In the genomic region with DNA sequence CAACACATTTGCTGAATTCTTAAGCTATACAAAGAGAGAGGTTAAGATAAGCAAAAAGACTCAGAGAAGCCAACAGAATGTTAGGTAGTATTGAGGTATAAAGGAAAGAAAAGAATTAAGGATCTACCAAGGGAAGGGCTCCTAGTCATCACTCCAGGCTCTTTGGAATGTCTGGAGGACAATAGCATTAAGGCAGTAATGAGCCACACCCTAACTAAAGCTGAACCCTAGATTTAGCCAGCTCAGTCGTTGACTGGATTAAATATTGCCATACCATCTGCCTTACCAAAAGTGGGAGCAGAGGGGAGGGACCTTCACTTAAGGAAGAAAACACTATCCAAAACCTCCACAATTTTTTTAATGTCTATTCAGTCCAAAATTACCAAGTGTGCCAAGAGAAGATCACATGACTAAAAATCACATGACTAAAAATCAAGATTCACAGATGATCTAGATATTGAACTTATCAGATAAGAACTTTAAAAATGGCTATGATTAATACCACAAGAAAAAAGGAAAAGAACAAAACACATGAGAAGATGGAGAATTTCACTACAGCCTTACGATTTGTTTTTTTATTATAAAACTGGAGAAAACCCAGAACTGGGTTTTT, we compare ENCODE assay signal across 23 cellular contexts. TPM values are rescaled to one million over a fixed set of nuclear protein-coding genes. Genes with fewer than 3 reads are reported as not detected.
DNase-seq lines count a peak whose midpoint lies in the region; ATAC-seq, FAIRE-seq and TF ChIP-seq lines count a peak whose summit lies in the region.
"Had no signal": no experiment of that assay in that cellular context is flagged by ENCODE, and none has a peak within 500 bp of the region (broad histone marks: within the 10 kb centered on the region; RNA-seq: fewer than 3 reads in every experiment).

No MANE protein-coding gene starts in this region.

- H3K4me1 ChIP-seq in HAP-1 (peaks cover 8% of the 10 kb centered on the region), small intestine (ENCODE audit: control insufficient read depth in 2 of 2, insufficient read depth in 1 of 2, low read depth in 1 of 2, low read length in 1 of 2) (no peaks in the 10 kb centered on the region)
- H3K4me1 ChIP-seq: neural progenitor cell had no signal

- WGBS in small intestine, 3 donors, result 51 to 73% (median 56%) methylated on average over 2 of the region's 2 CpGs

- no peak overlapping the region for H3K27ac Mint-ChIP-seq in activated T-helper 17 cell treated with anti-CD3 and anti-CD28 coated beads, Interleukin-2, amount 50 U/mL, for 72 hours
- H3K27ac Mint-ChIP-seq: activated CD8-positive, alpha-beta memory T cell treated with anti-CD3 and anti-CD28 coated beads, Interleukin-2, amount 10 ng/mL, durations not matched to agents 7 days and 5 days; activated naive CD4-positive, alpha-beta T cell treated with anti-CD3 and anti-CD28 coated beads, Interleukin-2, amount 10 ng/mL, durations not matched to agents 7 days and 5 days; neural progenitor cell; T-helper 2 cell treated with Interferon-gamma antibody and Interleukin-4, amounts not matched to agents 5 μg/mL and 100 μg/mL, for 36 hours had no signal

- no peak overlapping the region for H3K4me3 Mint-ChIP-seq in activated T-helper 17 cell treated with anti-CD3 and anti-CD28 coated beads, Interleukin-2, amount 50 U/mL, for 72 hours
- H3K4me3 Mint-ChIP-seq: activated CD8-positive, alpha-beta memory T cell treated with anti-CD3 and anti-CD28 coated beads, Interleukin-2, amount 10 ng/mL, durations not matched to agents 7 days and 5 days; activated naive CD4-positive, alpha-beta T cell treated with anti-CD3 and anti-CD28 coated beads, Interleukin-2, amount 10 ng/mL, durations not matched to agents 7 days and 5 days; neural progenitor cell; T-helper 2 cell treated with Interferon-gamma antibody and Interleukin-4, amounts not matched to agents 5 μg/mL and 100 μg/mL, for 36 hours had no signal

- in situ Hi-C loops in HAP-1 (cut with MboI; ENCODE audit: low sequenced_read_pairs), result no loop called here

- H3K36me3 ChIP-seq in HAP-1 (replicated peaks) (no peaks in the 10 kb centered on the region), small intestine (ENCODE audit: control insufficient read depth in 2 of 2, insufficient read depth in 2 of 2, low read length in 2 of 2) (peaks cover 2 to 3% of the 10 kb centered on the region in 2 donors)

- no peaks in the 10 kb centered on the region for H3K9me3 Mint-ChIP-seq in activated T-helper 17 cell treated with anti-CD3 and anti-CD28 coated beads, Interleukin-2, amount 50 U/mL, for 72 hours

- no peaks in the 10 kb centered on the region for H3K27me3 Mint-ChIP-seq in activated T-helper 17 cell treated with anti-CD3 and anti-CD28 coated beads, Interleukin-2, amount 50 U/mL, for 72 hours
- H3K27me3 Mint-ChIP-seq: activated CD8-positive, alpha-beta memory T cell treated with anti-CD3 and anti-CD28 coated beads, Interleukin-2, amount 10 ng/mL, durations not matched to agents 7 days and 5 days; activated naive CD4-positive, alpha-beta T cell treated with anti-CD3 and anti-CD28 coated beads, Interleukin-2, amount 10 ng/mL, durations not matched to agents 7 days and 5 days had no signal

- CTCF ChIA-PET in RWPE1 (lab: Yijun Ruan, JAX), result interaction anchor here (0.7 to 0.9 kb wide), 2 partner anchors 56 to 96 kb away, joined by 3 read pairs; no protein-coding TSS in a partner anchor

- no peak for TF ChIP-seq CTCF in RWPE1 (conservative IDR thresholded peaks at IDR 0.05; ENCODE audit: low read depth)
- TF ChIP-seq CTCF in fibroblast of pulmonary artery (IDR thresholded peaks at IDR 0.05; ENCODE audit: low read length, missing control alignments), result no peak

- H3K4me3 ChIP-seq in HAP-1, result no peak overlapping the region
- no peak overlapping the region for H3K4me3 ChIP-seq in fibroblast of pulmonary artery (replicated peaks; ENCODE audit: low read depth, low read length)
- H3K4me3 ChIP-seq in small intestine (ENCODE audit: low read depth in 1 of 2, low read length in 2 of 2), result no peak overlapping the region
- H3K4me3 ChIP-seq: neural progenitor cell had no signal

- FAIRE-seq in small intestine (lab: Jason Lieb, UNC), result no peak
- FAIRE-seq: A204.1, endometrium had no signal

- H3K27ac ChIP-seq in RWPE1 (no peak overlapping the region; the same call in 1 of the 2 replicates), small intestine (ENCODE audit: low read depth in 1 of 2, low read length in 1 of 2) (no peak overlapping the region)
- H3K27ac ChIP-seq: neural progenitor cell had no signal

- no peak for ATAC-seq in HG03457 (IDR thresholded peaks at IDR 0.05; ENCODE audit: unreplicated experiment)
- no peak for ATAC-seq in activated T-helper 17 cell treated with anti-CD3 and anti-CD28 coated beads, Interleukin-2, amount 50 U/mL, for 72 hours (replicated peaks)
- ATAC-seq: activated CD8-positive, alpha-beta memory T cell treated with anti-CD3 and anti-CD28 coated beads, Interleukin-2, amount 10 ng/mL, durations not matched to agents 7 days and 5 days had no signal

- H3K9me3 ChIP-seq in HAP-1 (peaks cover 6% of the 10 kb centered on the region; the same call in 1 of the 2 replicates), small intestine (ENCODE audit: control insufficient read depth, low read depth) (no peaks in the 10 kb centered on the region)

- peaks cover 16% of the 10 kb centered on the region for H3K36me3 Mint-ChIP-seq in activated T-helper 17 cell treated with anti-CD3 and anti-CD28 coated beads, Interleukin-2, amount 50 U/mL, for 72 hours (ENCODE audit: low read depth)

- POLR2A ChIA-PET in RWPE1 (lab: Yijun Ruan, JAX; ENCODE audit: low non-redundant PET), result no interaction called here

- peak; percentile 80 for DNase-seq in A172 (ENCODE audit: low spot score)
- peak; percentile 11 to 44 for DNase-seq in HAP-1 (ENCODE audit: low spot score in 2 of 2)
- DNase-seq in RWPE1 (ENCODE audit: low spot score), result peak; percentile 82
- peak; percentile 29 for DNase-seq in fibroblast of pulmonary artery (ENCODE audit: low read depth)
- DNase-seq in superior temporal gyrus (ENCODE audit: extremely low spot score), result no peak
- DNase-seq in small intestine, result no peak
- DNase-seq: activated CD4-positive, alpha-beta T cell treated with anti-CD3 and anti-CD28 coated beads, Interleukin-2, amount 50 U/mL, for 1 hour; activated CD8-positive, alpha-beta memory T cell treated with anti-CD3 and anti-CD28 coated beads, Interleukin-2, amount 10 ng/mL, durations not matched to agents 7 days and 5 days; activated naive CD4-positive, alpha-beta T cell treated with anti-CD3 and anti-CD28 coated beads, Interleukin-2, amount 10 ng/mL, durations not matched to agents 7 days and 5 days; amniotic stem cell; caudate nucleus; DMS79; H7; head of caudate nucleus; NCI-H2171; NCI-H526; trophoblast cell had no signal

- no peaks in the 10 kb centered on the region for H3K4me1 Mint-ChIP-seq in activated T-helper 17 cell treated with anti-CD3 and anti-CD28 coated beads, Interleukin-2, amount 50 U/mL, for 72 hours
- H3K4me1 Mint-ChIP-seq: activated CD8-positive, alpha-beta memory T cell treated with anti-CD3 and anti-CD28 coated beads, Interleukin-2, amount 10 ng/mL, durations not matched to agents 7 days and 5 days; activated naive CD4-positive, alpha-beta T cell treated with anti-CD3 and anti-CD28 coated beads, Interleukin-2, amount 10 ng/mL, durations not matched to agents 7 days and 5 days; neural progenitor cell had no signal

- H3K27me3 ChIP-seq in HAP-1 (ENCODE audit: low read depth), result no peaks in the 10 kb centered on the region
- H3K27me3 ChIP-seq in small intestine (ENCODE audit: control insufficient read depth in 2 of 2, insufficient read depth in 2 of 2, low read length in 2 of 2), result no peaks in the 10 kb centered on the region
- H3K27me3 ChIP-seq: neural progenitor cell had no signal

RNA-seq across cellular contexts. Expression of a gene that starts 59.7 kb away (rescaled TPM):
- 26.1 and 34.4 TPM in 2 replicates for total RNA-seq in A172 (2014; rRNA removed; shearing (Covaris generic))
- total RNA-seq in activated T-helper 17 cell treated with anti-CD3 and anti-CD28 coated beads, Interleukin-2, amount 50 U/mL, for 72 hours, result 10 to 100 TPM; 12.1 to 12.8 TPM
- polyA plus RNA-seq in small intestine, result 10 to 100 TPM in 1 of 3 donors, 1 to 10 TPM in 2; 6.9 to 10.1 (median 7.0) TPM

Comparison
In these comparisons a context has a peak if more than half of its experiments do, and no peak if none do; other contexts are left out.
1. DNase-seq: peak in A172 (single experiment), HAP-1 (2 of 2), RWPE1 (single experiment) and fibroblast of pulmonary artery (single experiment); none in superior temporal gyrus (single experiment) and small intestine (single experiment).